In the genomic region with DNA sequence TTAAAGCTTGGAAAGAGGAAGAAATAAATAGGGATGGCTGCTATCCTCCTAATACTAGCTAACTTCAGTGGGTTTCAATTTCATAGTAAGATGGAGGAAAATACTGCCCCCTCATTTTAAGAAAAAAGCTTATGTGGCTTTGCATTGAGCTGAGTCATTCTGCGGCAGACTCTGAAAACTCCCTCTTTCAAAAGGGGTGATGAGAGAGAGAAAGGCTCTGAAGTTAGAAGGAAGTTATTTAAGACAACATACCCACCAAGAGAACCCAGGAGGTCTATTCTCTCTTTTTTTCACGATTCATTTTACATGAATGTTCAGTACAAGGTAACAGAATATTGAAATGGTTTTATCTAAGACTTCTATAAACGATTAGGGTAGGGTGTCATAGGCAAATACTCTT, we compare ENCODE assay signal across 9 cellular contexts. TPM values are rescaled to one million over a fixed set of nuclear protein-coding genes. Genes with fewer than 3 reads are reported as not detected.
DNase-seq lines count a peak whose midpoint lies in the region; ATAC-seq and TF ChIP-seq lines count a peak whose summit lies in the region.
"Had no signal": no experiment of that assay in that cellular context is flagged by ENCODE, and none has a peak within 500 bp of the region (broad histone marks: within the 10 kb centered on the region; RNA-seq: fewer than 3 reads in every experiment).

No MANE protein-coding gene starts in this region.

- H3K4me1 ChIP-seq in ascending aorta, result peaks cover 6 to 15% of the 10 kb centered on the region in 2 donors

- peak; percentile 64 to 66 for ATAC-seq in activated CD4-positive, CD25-positive, alpha-beta regulatory T cell treated with anti-CD3 and anti-CD28 coated beads, Interleukin-2, amount 50 U/mL, for 24 hours
- ATAC-seq in GM21786 (IDR thresholded peaks at IDR 0.05; ENCODE audit: unreplicated experiment) (peak; percentile 54), HG03469 (IDR thresholded peaks at IDR 0.05; ENCODE audit: unreplicated experiment) (peak; percentile 72), Right ventricle myocardium inferior (no peak)

- no peak for TF ChIP-seq POLR2A in erythroblast (IDR thresholded peaks at IDR 0.05; ENCODE audit: low read length)

- H3K27ac ChIP-seq in ascending aorta, result no peak overlapping the region

- intact Hi-C loops in Right ventricle myocardium inferior (cut with DNase I), result loop anchor here (5.0 kb wide), 1 partner anchor 144 kb away; no protein-coding TSS in a partner anchor
- intact Hi-C loops in ascending aorta (cut with DNase I), result loop anchor here (10.0 kb wide), 1 partner anchor 786 kb away; no protein-coding TSS in a partner anchor

- H3K4me3 ChIP-seq in ascending aorta, result no peak overlapping the region

- no peaks in the 10 kb centered on the region for H3K36me3 ChIP-seq in ascending aorta

- peaks cover 48% of the 10 kb centered on the region for H3K27me3 ChIP-seq in ascending aorta

- H3K9me3 ChIP-seq in ascending aorta, result no peaks in the 10 kb centered on the region

- TF ChIP-seq CTCF in ascending aorta (IDR thresholded peaks at IDR 0.05), result no peak

- no peak for DNase-seq in activated CD4-positive, CD25-positive, alpha-beta regulatory T cell treated with anti-CD3 and anti-CD28 coated beads, Interleukin-2, amount 50 U/mL, for 72 hours
- DNase-seq in erythroblast (lab: John Stamatoyannopoulos, UW) (peak; percentile 10 to 29), NCI-H774 (lab: John Stamatoyannopoulos, UW) (no peak), Right ventricle myocardium inferior (ENCODE audit: missing footprints) (no peak), ascending aorta (ENCODE audit: low spot score in 2 of 2) (no peak)
- DNase-seq: NCI-H1048 had no signal

RNA-seq across cellular contexts. Expression of a gene that starts 4.5 kb away (rescaled TPM):
- total RNA-seq in Right ventricle myocardium inferior, result not detected
- not detected for total RNA-seq in ascending aorta

RNA-seq across cellular contexts. Expression of a gene that starts 42.7 kb away (rescaled TPM):
- total RNA-seq in Right ventricle myocardium inferior, result 18.7 TPM
- total RNA-seq in ascending aorta, result 29.9 TPM

Comparison
In these comparisons a context has a peak if more than half of its experiments do, and no peak if none do; other contexts are left out.
1. DNase-seq: peak in erythroblast (2 of 2); none in activated CD4-positive, CD25-positive, alpha-beta regulatory T cell treated with anti-CD3 and anti-CD28 coated beads, Interleukin-2, amount 50 U/mL, for 72 hours (single experiment), NCI-H774 (single experiment), Right ventricle myocardium inferior (single experiment) and ascending aorta (0 of 2).